In the genomic region with DNA sequence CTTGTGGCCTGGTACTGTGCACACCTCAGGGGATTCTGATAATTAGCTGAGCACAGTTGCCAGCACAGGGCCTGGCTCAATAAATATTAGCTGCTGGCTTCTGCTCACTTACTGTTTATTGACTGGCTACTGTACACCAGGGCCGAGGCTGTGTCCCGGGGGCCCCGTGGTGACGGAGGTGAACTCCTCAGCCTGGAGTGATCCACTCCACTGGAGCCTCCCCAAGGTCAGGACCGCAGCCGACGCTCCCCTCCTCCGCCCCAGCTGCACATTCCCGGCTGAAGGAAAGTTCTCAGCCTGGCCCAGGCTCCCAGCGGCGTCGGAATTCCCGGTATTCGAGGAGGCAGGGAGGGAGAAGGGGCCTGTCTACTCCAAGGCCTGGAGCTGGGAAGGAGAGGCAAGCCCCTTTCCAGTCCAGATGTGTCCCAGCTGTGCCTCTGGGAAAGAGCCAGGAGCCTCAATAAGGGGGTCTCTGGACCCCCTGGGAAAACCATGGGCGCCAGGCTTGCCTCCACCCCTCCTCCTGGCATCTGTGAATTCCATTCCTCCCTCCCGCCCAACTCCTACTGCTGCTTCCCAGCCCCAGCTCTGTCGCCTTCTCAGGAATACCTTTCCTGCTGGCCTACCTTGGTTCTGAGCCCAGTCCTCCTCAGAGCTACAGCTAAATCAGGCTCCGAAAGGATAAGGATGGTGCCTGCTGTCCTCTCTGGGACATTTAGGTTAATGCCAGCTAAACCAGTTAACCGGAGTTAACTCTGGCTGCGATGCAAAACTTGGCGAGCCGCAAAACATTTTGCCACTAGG, we compare ENCODE assay signal across 1 cellular context.
A peak's percentile ranks its signal among the peaks of the same experiment; 100 is the strongest.
TF ChIP-seq lines count a peak whose summit lies in the region.

No MANE protein-coding gene starts in this region.

TF ChIP-seq in WTC11, 78 proteins besides CTCF, POLR2A, EP300 and RAD21 (continued from another document):
- TF ChIP-seq, protein P1, sequence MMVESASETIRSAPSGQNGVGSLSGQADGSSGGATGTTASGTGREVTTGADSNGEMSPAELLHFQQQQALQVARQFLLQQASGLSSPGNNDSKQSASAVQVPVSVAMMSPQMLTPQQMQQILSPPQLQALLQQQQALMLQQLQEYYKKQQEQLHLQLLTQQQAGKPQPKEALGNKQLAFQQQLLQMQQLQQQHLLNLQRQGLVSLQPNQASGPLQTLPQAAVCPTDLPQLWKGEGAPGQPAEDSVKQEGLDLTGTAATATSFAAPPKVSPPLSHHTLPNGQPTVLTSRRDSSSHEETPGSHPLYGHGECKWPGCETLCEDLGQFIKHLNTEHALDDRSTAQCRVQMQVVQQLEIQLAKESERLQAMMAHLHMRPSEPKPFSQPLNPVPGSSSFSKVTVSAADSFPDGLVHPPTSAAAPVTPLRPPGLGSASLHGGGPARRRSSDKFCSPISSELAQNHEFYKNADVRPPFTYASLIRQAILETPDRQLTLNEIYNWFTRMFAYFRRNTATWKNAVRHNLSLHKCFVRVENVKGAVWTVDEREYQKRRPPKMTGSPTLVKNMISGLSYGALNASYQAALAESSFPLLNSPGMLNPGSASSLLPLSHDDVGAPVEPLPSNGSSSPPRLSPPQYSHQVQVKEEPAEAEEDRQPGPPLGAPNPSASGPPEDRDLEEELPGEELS (CRISPR knock-in tag; IDR thresholded peaks at IDR 0.05), result no peak
- TF ChIP-seq CBFB (CRISPR knock-in tag; IDR thresholded peaks at IDR 0.05; ENCODE audit: low read depth), result 0 out of 2 replicates have a peak, but pooled peaks have one; percentile 2
- TF ChIP-seq ZMAT4 (CRISPR knock-in tag; IDR thresholded peaks at IDR 0.05), result no peak
- peak; percentile 56; the same call in 1 of the 2 replicates for TF ChIP-seq SP1 (CRISPR knock-in tag; conservative IDR thresholded peaks at IDR 0.05)
- TF ChIP-seq, protein P2, sequence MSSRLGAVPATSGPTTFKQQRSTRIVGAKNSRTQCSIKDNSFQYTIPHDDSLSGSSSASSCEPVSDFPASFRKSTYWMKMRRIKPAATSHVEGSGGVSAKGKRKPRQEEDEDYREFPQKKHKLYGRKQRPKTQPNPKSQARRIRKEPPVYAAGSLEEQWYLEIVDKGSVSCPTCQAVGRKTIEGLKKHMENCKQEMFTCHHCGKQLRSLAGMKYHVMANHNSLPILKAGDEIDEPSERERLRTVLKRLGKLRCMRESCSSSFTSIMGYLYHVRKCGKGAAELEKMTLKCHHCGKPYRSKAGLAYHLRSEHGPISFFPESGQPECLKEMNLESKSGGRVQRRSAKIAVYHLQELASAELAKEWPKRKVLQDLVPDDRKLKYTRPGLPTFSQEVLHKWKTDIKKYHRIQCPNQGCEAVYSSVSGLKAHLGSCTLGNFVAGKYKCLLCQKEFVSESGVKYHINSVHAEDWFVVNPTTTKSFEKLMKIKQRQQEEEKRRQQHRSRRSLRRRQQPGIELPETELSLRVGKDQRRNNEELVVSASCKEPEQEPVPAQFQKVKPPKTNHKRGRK (CRISPR knock-in tag; IDR thresholded peaks at IDR 0.05; ENCODE audit: borderline replicate concordance), result no peak
